Comparison of ENCODE assay signal across 2 cellular contexts in genomic region chr12:56542164-56542563, GRCh38.
TF ChIP-seq lines count a peak whose summit lies in the region.

No MANE protein-coding gene starts in this region.

TF ChIP-seq in A549, 52 proteins besides CTCF, POLR2A, EP300 and RAD21:
- no peak for TF ChIP-seq KDM5A (IDR thresholded peaks at IDR 0.05)
- TF ChIP-seq MAFK (IDR thresholded peaks at IDR 0.05; ENCODE audit: partially characterized antibody): peak; percentile 66

TF ChIP-seq in K562, 482 proteins besides CTCF, POLR2A, EP300 and RAD21:
- TF ChIP-seq, protein P1, sequence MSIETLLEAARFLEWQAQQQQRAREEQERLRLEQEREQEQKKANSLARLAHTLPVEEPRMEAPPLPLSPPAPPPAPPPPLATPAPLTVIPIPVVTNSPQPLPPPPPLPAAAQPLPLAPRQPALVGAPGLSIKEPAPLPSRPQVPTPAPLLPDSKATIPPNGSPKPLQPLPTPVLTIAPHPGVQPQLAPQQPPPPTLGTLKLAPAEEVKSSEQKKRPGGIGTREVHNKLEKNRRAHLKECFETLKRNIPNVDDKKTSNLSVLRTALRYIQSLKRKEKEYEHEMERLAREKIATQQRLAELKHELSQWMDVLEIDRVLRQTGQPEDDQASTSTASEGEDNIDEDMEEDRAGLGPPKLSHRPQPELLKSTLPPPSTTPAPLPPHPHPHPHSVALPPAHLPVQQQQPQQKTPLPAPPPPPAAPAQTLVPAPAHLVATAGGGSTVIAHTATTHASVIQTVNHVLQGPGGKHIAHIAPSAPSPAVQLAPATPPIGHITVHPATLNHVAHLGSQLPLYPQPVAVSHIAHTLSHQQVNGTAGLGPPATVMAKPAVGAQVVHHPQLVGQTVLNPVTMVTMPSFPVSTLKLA (conservative IDR thresholded peaks at IDR 0.05): no peak
- TF ChIP-seq MAFK (IDR thresholded peaks at IDR 0.05; ENCODE audit: low read length) (peak; percentile 3; the same call in 1 of the 2 replicates), E2F4 (CRISPR knock-in tag; IDR thresholded peaks at IDR 0.05; ENCODE audit: low read depth) (no peak), MAFG (tag; conservative IDR thresholded peaks at IDR 0.05) (peak; percentile 44; the same call in 1 of the 2 replicates), C11orf30 (IDR thresholded peaks at IDR 0.05; ENCODE audit: low read depth) (peak; percentile 63), MAFF (IDR thresholded peaks at IDR 0.05; ENCODE audit: low read length) (peak; percentile 28; the same call in 1 of the 2 replicates), ZNF316 (IDR thresholded peaks at IDR 0.05) (peak; percentile 82), ZBTB34 (CRISPR knock-in tag; IDR thresholded peaks at IDR 0.05) (no peak)
TF ChIP-seq in K562: peak in this region for 5.
